ENCODE assay signal across 1 cellular context in genomic region chr19:1085053-1085658, GRCh38.
TF ChIP-seq lines count a peak whose summit lies in the region.

No MANE protein-coding gene starts in this region.

TF ChIP-seq in HCT116, 20 proteins besides CTCF, POLR2A, EP300 and RAD21:
- TF ChIP-seq TCF7L2 (IDR thresholded peaks at IDR 0.05; ENCODE audit: borderline replicate concordance, extremely low read depth, insufficient read depth, insufficient read length) = no peak
- TF ChIP-seq ELF1 (IDR thresholded peaks at IDR 0.05; ENCODE audit: borderline replicate concordance, low read depth) = no peak
- peak; percentile 23; the same call in 1 of the 2 replicates for TF ChIP-seq POLR2AphosphoS5 (IDR thresholded peaks at IDR 0.05; ENCODE audit: low read depth, low read length)
- TF ChIP-seq ZNF274 (IDR thresholded peaks at IDR 0.05; ENCODE audit: low read depth, low read length) = no peak
- no peak for TF ChIP-seq YY1 (IDR thresholded peaks at IDR 0.05; ENCODE audit: extremely low read depth, insufficient replicate concordance, low read depth, low read length)
- TF ChIP-seq SRF (IDR thresholded peaks at IDR 0.05; ENCODE audit: low read depth) = no peak
